Comparison of ENCODE assay signal across 18 cellular contexts in the genomic region with DNA sequence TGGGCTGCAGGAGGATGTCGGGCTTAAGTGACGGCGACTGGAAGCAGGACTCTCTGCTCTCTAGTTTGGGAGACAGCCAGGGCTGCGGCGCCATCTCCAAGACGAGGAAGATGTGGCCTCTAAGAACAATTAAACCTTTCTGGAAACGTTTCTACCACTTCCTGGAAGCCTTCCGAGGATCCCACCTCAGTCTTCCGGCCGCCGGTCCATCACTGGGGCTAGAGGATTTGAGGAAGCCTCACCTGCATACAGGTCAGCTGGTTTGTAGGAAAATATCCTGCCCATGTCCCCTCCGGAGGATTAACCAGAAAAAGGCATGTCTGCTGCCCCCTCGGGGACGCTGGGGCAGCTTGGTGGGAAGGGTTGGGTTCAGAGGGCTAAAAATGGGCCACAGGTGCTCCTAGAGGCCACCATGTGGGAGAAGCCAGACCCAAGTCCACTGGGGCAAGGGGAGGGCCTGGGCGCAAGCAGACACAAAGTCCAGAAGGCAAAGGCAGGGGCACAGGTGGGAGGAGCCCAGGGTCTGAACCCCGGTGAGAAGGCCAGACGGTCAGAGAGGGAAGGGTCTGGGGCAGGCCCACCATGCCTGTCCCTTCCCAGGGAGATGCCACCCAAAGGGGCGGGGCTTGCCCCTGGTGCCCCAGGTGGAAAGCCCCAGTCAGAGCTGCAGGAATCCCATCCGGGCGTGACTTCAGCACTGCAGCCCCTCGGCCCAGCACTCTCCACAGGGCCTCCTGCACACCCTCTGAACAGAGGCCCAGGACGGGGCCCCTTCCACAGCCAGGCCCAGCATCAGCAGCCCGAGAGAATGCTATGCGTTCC.
"Had no signal": no experiment of that assay in that cellular context is flagged by ENCODE, and none has a peak within 500 bp of the region (broad histone marks: within the 10 kb centered on the region; RNA-seq: fewer than 3 reads in every experiment).

No MANE protein-coding gene starts in this region.

- H3K9me3 ChIP-seq: adrenal gland, transverse colon had no signal

- H3K27me3 ChIP-seq: adrenal gland, foreskin keratinocyte, transverse colon had no signal

- FAIRE-seq: colon had no signal

- H3K27ac ChIP-seq: adrenal gland, foreskin keratinocyte, transverse colon had no signal

- ATAC-seq: activated CD4-positive, CD25-positive, alpha-beta regulatory T cell treated with anti-CD3 and anti-CD28 coated beads, Interleukin-2, amount 50 U/mL, for 24 hours; activated T-helper 17 cell treated with anti-CD3 and anti-CD28 coated beads, Interleukin-2, amount 50 U/mL, for 72 hours; foreskin keratinocyte; stimulated activated naive B cell treated with anti-CD40 and anti-IgM and Interleukin-4, amounts not matched to agents 10 μg/mL and 1 μg/mL and 100 μg/mL, for 72 hours had no signal

- H3K36me3 ChIP-seq: adrenal gland, transverse colon had no signal

- H3K4me3 ChIP-seq: adrenal gland, lung, transverse colon had no signal

- DNase-seq: activated CD4-positive, alpha-beta T cell treated with anti-CD3 and anti-CD28 coated beads, Interleukin-2, amount 50 U/mL, for 1 hour; activated CD8-positive, alpha-beta memory T cell treated with anti-CD3 and anti-CD28 coated beads for 24 hours; activated naive CD4-positive, alpha-beta T cell treated with anti-CD3 and anti-CD28 coated beads, Interleukin-2, amount 50 U/mL, for 16 hours; adrenal gland; foreskin keratinocyte; glutamatergic neuron; retina; stimulated activated CD4-positive, alpha-beta T cell treated with anti-CD3 and anti-CD28 coated beads, Interleukin-15, amount 100 ng/mL, for 24 hours; stimulated activated CD4-positive, alpha-beta T cell treated with anti-CD3 and anti-CD28 coated beads, Interleukin-4, amount 100 ng/mL, for 1 hour; stimulated activated naive B cell treated with anti-CD40 and anti-IgM and Interleukin-4, amounts not matched to agents 10 μg/mL and 1 μg/mL and 100 μg/mL, for 72 hours; substantia nigra; T-helper 1 cell; T1000; transverse colon had no signal

- H3K4me1 ChIP-seq: foreskin keratinocyte, transverse colon had no signal
